8 cellular contexts compared by ENCODE assay signal in the genomic region with DNA sequence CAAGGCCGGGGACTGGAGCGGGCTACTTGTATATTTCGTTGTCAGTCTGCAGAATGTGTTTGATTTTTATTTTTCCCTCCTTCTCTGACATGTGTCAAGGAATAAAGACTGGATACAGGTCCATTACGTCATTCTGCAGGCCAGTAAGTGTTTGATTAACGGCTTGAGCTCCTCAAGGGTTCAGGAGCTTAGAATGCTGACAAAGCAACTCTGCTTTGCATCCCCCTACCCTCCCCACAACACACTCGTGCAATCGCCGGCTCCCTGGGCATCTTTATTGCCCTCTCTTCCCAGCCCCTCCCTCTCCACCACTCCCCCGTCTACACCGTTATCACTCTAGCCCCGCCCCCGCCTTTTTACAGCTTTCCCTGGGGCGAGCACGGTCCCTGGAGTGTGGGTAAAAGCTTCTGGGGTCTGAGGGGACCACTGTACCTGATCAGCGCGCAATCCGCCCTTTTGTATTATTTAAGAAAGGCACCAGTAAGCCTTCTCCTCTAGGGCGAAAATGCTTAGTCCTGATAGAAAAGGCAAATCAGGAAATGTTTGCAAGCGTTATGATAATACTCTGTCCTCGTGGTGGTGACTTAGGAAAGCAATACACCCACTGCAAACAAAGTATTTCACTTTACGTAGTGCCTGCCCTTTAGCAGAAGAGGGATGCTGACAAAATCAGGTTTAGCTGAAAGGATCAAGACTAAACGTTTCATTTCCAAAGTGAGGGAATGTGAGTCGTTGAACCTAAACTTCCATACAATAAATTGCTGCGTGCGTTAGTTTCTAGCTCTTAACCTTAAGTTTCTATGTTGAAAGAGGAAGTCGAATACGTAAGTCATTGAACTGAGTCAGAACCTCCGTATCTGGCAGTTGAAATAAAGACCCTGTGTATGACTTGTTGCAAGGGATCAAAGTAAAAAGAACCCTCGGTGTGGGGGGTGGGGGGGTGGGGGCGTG. TPM values are rescaled to one million over a fixed set of nuclear protein-coding genes. Genes with fewer than 3 reads are reported as not detected.
DNase-seq lines count a peak whose midpoint lies in the region; ATAC-seq and TF ChIP-seq lines count a peak whose summit lies in the region.

No MANE protein-coding gene starts in this region.

- H3K27me3 Mint-ChIP-seq in CD8-positive, alpha-beta T cell (ENCODE audit: low read depth): peaks cover 68% of the 10 kb centered on the region
- H3K27me3 Mint-ChIP-seq in HFFc6 (ENCODE audit: insufficient read depth): peaks cover 14% of the 10 kb centered on the region; the same call in 1 of the 2 replicates
- peaks cover 78 to 85% (median 83%) of the 10 kb centered on the region in 5 donors for H3K27me3 Mint-ChIP-seq in naive thymus-derived CD4-positive, alpha-beta T cell

- H3K9me3 Mint-ChIP-seq in CD8-positive, alpha-beta T cell: no peaks in the 10 kb centered on the region
- H3K9me3 Mint-ChIP-seq in HFFc6: no peaks in the 10 kb centered on the region
- peaks cover 0 to 1% (median 0%) of the 10 kb centered on the region in 11 donors for H3K9me3 Mint-ChIP-seq in naive thymus-derived CD4-positive, alpha-beta T cell

- H3K79me2 ChIP-seq in SU-DHL-6 (ENCODE audit: insufficient read depth, low read length): no peaks in the 10 kb centered on the region

- H3K36me3 ChIP-seq in CD8-positive, alpha-beta T cell (ENCODE audit: insufficient read depth, low read length): no peaks in the 10 kb centered on the region
- H3K36me3 ChIP-seq in SU-DHL-6 (ENCODE audit: low read length) (no peaks in the 10 kb centered on the region), esophagus muscularis mucosa (no peaks in the 10 kb centered on the region)
- no peaks in the 10 kb centered on the region for H3K36me3 ChIP-seq in naive thymus-derived CD4-positive, alpha-beta T cell (ENCODE audit: control insufficient read depth in 2 of 3, insufficient read depth in 3 of 3, low read length in 3 of 3)

- H3K4me1 Mint-ChIP-seq in CD8-positive, alpha-beta T cell (ENCODE audit: low read depth): peaks cover 27% of the 10 kb centered on the region
- peaks cover 37% of the 10 kb centered on the region for H3K4me1 Mint-ChIP-seq in HFFc6 (ENCODE audit: low read depth)
- peaks cover 7 to 30% (median 22%) of the 10 kb centered on the region in 7 donors for H3K4me1 Mint-ChIP-seq in naive thymus-derived CD4-positive, alpha-beta T cell

- no peak for TF ChIP-seq CTCF in CD8-positive, alpha-beta T cell (IDR thresholded peaks at IDR 0.05)
- no peak for TF ChIP-seq CTCF in HFFc6 (IDR thresholded peaks at IDR 0.05)
- no peak for TF ChIP-seq CTCF in SU-DHL-6 (IDR thresholded peaks at IDR 0.05; ENCODE audit: insufficient read depth, low read length, poor library complexity, severe bottlenecking)
- no peak for TF ChIP-seq CTCF in esophagus muscularis mucosa (IDR thresholded peaks at IDR 0.05)

- DNase-seq in CD8-positive, alpha-beta T cell: no peak
- DNase-seq in HFFc6 (no peak), esophagus muscularis mucosa (ENCODE audit: extremely low spot score) (no peak), AG08396 (ENCODE audit: low spot score) (no peak)
- DNase-seq in naive thymus-derived CD4-positive, alpha-beta T cell: no peak

- intact Hi-C loops in CD8-positive, alpha-beta T cell (cut with DNase I, micrococcal nuclease): no loop called here
- intact Hi-C loops in esophagus muscularis mucosa (cut with DNase I): no loop called here
- intact Hi-C loops in naive thymus-derived CD4-positive, alpha-beta T cell (cut with micrococcal nuclease): no loop called here

- under 1% methylated on average over 30 of the region's 30 CpGs for WGBS in esophagus muscularis mucosa

- H3K36me3 Mint-ChIP-seq in CD8-positive, alpha-beta T cell: no peaks in the 10 kb centered on the region
- no peaks in the 10 kb centered on the region for H3K36me3 Mint-ChIP-seq in HFFc6 (ENCODE audit: low read depth)
- H3K36me3 Mint-ChIP-seq in naive thymus-derived CD4-positive, alpha-beta T cell: peaks cover 0 to 3% (median 0%) of the 10 kb centered on the region in 5 donors

- no peak for ATAC-seq in CD8-positive, alpha-beta T cell
- peak; percentile 32 for ATAC-seq in naive thymus-derived CD4-positive, alpha-beta T cell
- ATAC-seq in HG02571 (IDR thresholded peaks at IDR 0.05; ENCODE audit: unreplicated experiment): no peak
- no peak for ATAC-seq in HG03095 (IDR thresholded peaks at IDR 0.05; ENCODE audit: unreplicated experiment)

- no peak overlapping the region for H3K27ac ChIP-seq in CD8-positive, alpha-beta T cell (ENCODE audit: low read depth, low read length)
- H3K27ac ChIP-seq in SU-DHL-6 (ENCODE audit: low read depth, low read length) (no peak overlapping the region), esophagus muscularis mucosa (replicated peaks in 1 of 4) (peak overlapping the region; percentile 91 to 93 (median 92))
- H3K27ac ChIP-seq in naive thymus-derived CD4-positive, alpha-beta T cell (ENCODE audit: low read depth, low read length): no peak overlapping the region

- peak overlapping the region; percentile 72 for H3K4me3 Mint-ChIP-seq in CD8-positive, alpha-beta T cell
- peak overlapping the region; percentile 85 for H3K4me3 Mint-ChIP-seq in HFFc6
- H3K4me3 Mint-ChIP-seq in naive thymus-derived CD4-positive, alpha-beta T cell: peak overlapping the region; percentile 59 to 90 (median 80)

- H3K4me2 ChIP-seq in SU-DHL-6 (ENCODE audit: low read depth, low read length, poor library complexity, severe bottlenecking): peak overlapping the region; percentile 88

- H3K27me3 ChIP-seq in CD8-positive, alpha-beta T cell (ENCODE audit: insufficient read depth, low read length): peaks cover 35% of the 10 kb centered on the region
- H3K27me3 ChIP-seq in SU-DHL-6 (ENCODE audit: low read length) (no peaks in the 10 kb centered on the region), esophagus muscularis mucosa (no peaks in the 10 kb centered on the region)
- H3K27me3 ChIP-seq in naive thymus-derived CD4-positive, alpha-beta T cell (ENCODE audit: control insufficient read depth in 2 of 2, insufficient read depth in 2 of 2, low read length in 2 of 2): peaks cover 3 to 10% of the 10 kb centered on the region in 2 donors

- H2AFZ ChIP-seq in SU-DHL-6 (ENCODE audit: low read depth, low read length, severe bottlenecking): peak overlapping the region; percentile 79

- H4K20me1 ChIP-seq in SU-DHL-6 (ENCODE audit: low read depth, low read length): no peaks in the 10 kb centered on the region

- TF ChIP-seq EP300 in esophagus muscularis mucosa (IDR thresholded peaks at IDR 0.05): no peak

- H3K9me3 ChIP-seq in CD8-positive, alpha-beta T cell (ENCODE audit: low read length): no peaks in the 10 kb centered on the region
- H3K9me3 ChIP-seq in SU-DHL-6 (ENCODE audit: insufficient read depth, low read length) (no peaks in the 10 kb centered on the region), esophagus muscularis mucosa (no peaks in the 10 kb centered on the region)
- no peaks in the 10 kb centered on the region for H3K9me3 ChIP-seq in naive thymus-derived CD4-positive, alpha-beta T cell (ENCODE audit: control insufficient read depth in 2 of 3, low read length in 3 of 3)

- peak overlapping the region; percentile 42 for H3K4me3 ChIP-seq in CD8-positive, alpha-beta T cell (ENCODE audit: low read depth, low read length)
- H3K4me3 ChIP-seq in SU-DHL-6 (ENCODE audit: insufficient read depth, low read length, poor library complexity, severe bottlenecking): peak overlapping the region; percentile 68
- H3K4me3 ChIP-seq in esophagus muscularis mucosa: peak overlapping the region; percentile 65 to 85 (median 76)
- H3K4me3 ChIP-seq in naive thymus-derived CD4-positive, alpha-beta T cell (ENCODE audit: low read length): peak overlapping the region; percentile 22

- H3K4me1 ChIP-seq in CD8-positive, alpha-beta T cell (ENCODE audit: insufficient read depth, low read length): peaks cover 20% of the 10 kb centered on the region
- peaks cover 29 to 55% (median 49%) of the 10 kb centered on the region in 4 donors for H3K4me1 ChIP-seq in esophagus muscularis mucosa
- H3K4me1 ChIP-seq in naive thymus-derived CD4-positive, alpha-beta T cell (ENCODE audit: control insufficient read depth in 2 of 2, insufficient read depth in 2 of 2, low read length in 2 of 2): peaks cover 0 to 8% of the 10 kb centered on the region in 2 donors

- no peaks in the 10 kb centered on the region for H3F3A ChIP-seq in SU-DHL-6 (ENCODE audit: insufficient read depth)

- POLR2A ChIA-PET in CD8-positive, alpha-beta T cell (lab: Charles Lee): interaction anchor here (1.2 kb wide), 1 partner anchor 10 kb away, joined by 3 read pairs; no protein-coding TSS in a partner anchor
- POLR2A ChIA-PET in naive thymus-derived CD4-positive, alpha-beta T cell (lab: Charles Lee): no interaction called here

- peak overlapping the region; percentile 33 for H3K9ac ChIP-seq in SU-DHL-6 (ENCODE audit: low read length)

- TF ChIP-seq POLR2A in esophagus muscularis mucosa (IDR thresholded peaks at IDR 0.05; ENCODE audit: low read depth): peak; percentile 6

- CTCF ChIA-PET in CD8-positive, alpha-beta T cell (lab: Charles Lee): interaction anchor here (0.5 to 0.7 kb wide), 2 partner anchors 10 to 181 kb away, joined by 3 read pairs; no protein-coding TSS in a partner anchor
- CTCF ChIA-PET in naive thymus-derived CD4-positive, alpha-beta T cell (lab: Charles Lee): interaction anchor here (0.7 kb wide), 1 partner anchor 84 kb away, joined by 3 read pairs; no protein-coding TSS in a partner anchor

- no peak overlapping the region for H3K27ac Mint-ChIP-seq in CD8-positive, alpha-beta T cell
- peak overlapping the region; percentile 43; the same call in 1 of the 2 replicates for H3K27ac Mint-ChIP-seq in HFFc6
- no peak overlapping the region for H3K27ac Mint-ChIP-seq in naive thymus-derived CD4-positive, alpha-beta T cell

- no peaks in the 10 kb centered on the region for H3K9me2 ChIP-seq in SU-DHL-6 (replicated peaks; ENCODE audit: insufficient read depth, low read length)

RNA-seq across cellular contexts. Expression of a gene that starts 1.4 kb away (rescaled TPM):
- not detected for total RNA-seq in CD8-positive, alpha-beta T cell
- under 1 TPM; 0.60 to 0.90 (median 0.79) TPM for total RNA-seq in HFFc6 (2021; fragmentation: NEBNext Ultra II Directional; extraction: Animal tissue kit (Norgen Biotek cat#: 25700))
- total RNA-seq in esophagus muscularis mucosa: 10 to 100 TPM in 2 of 4 donors, 1 to 10 TPM in 2; 6.6 to 18.6 (median 12.6) TPM
- 10 to 100 TPM in 1 of 5 experiments, 1 to 10 TPM in 1, under 1 TPM in 1, not detected in 2; 0.22 to 18.4 (median 3.6) TPM for total RNA-seq in naive thymus-derived CD4-positive, alpha-beta T cell
- polyA plus RNA-seq in naive thymus-derived CD4-positive, alpha-beta T cell: not detected

Comparison
In these comparisons a context has a peak if more than half of its experiments do, and no peak if none do; other contexts are left out.
1. H3K27ac ChIP-seq: peak in esophagus muscularis mucosa (4 of 4); none in CD8-positive, alpha-beta T cell (single experiment), SU-DHL-6 (single experiment) and naive thymus-derived CD4-positive, alpha-beta T cell (single experiment).
2. H3K4me3 ChIP-seq: peak in every context shown above with its lines; median percentile 76 in esophagus muscularis mucosa; 68 in SU-DHL-6; 42 in CD8-positive, alpha-beta T cell; 22 in naive thymus-derived CD4-positive, alpha-beta T cell.
3. Peak in every context shown above with its lines, with median percentiles within 50 percentile points of each other: H3K4me3 Mint-ChIP-seq.